Comparison of ENCODE assay signal across 1 cellular context in the genomic region with DNA sequence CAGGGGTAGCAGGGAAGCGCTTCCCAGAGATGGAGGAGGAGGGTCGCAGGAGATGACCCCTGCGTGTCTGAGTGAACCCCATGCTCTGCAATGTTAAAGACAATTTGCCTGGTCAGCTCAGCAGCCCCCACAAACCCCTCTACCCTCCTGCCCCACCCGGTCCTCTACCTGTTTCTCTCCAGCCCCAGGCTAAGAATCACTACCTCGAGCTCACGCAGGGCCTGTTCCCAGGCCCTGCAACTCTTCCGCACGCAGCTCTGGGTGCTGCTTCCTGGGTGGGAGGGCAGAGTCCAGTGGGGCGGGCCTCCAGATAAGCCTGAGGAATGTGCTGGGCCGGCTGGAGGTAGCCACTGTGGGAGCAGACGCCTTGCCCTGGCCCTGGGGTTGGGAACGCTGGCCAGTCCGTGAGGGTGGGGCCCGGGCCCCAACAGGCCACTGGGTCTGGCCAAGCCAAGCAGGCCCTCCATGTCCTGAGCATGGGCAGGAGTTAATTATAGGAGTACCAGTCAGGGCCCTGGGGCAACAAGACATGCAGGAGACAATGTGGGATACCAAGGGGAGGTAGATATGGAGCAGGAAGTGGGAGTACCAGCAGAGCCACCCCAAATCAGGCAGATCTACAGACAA.
A peak's percentile ranks its signal among the peaks of the same experiment; 100 is the strongest.
TF ChIP-seq lines count a peak whose summit lies in the region.

No MANE protein-coding gene starts in this region.

TF ChIP-seq in HepG2, 621 proteins besides CTCF, POLR2A, EP300 and RAD21 (continued from another document and continues in another):
- TF ChIP-seq, protein P1, sequence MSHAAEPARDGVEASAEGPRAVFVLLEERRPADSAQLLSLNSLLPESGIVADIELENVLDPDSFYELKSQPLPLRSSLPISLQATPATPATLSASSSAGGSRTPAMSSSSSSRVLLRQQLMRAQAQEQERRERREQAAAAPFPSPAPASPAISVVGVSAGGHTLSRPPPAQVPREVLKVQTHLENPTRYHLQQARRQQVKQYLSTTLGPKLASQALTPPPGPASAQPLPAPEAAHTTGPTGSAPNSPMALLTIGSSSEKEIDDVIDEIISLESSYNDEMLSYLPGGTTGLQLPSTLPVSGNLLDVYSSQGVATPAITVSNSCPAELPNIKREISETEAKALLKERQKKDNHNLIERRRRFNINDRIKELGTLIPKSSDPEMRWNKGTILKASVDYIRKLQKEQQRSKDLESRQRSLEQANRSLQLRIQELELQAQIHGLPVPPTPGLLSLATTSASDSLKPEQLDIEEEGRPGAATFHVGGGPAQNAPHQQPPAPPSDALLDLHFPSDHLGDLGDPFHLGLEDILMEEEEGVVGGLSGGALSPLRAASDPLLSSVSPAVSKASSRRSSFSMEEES (CRISPR knock-in tag; IDR thresholded peaks at IDR 0.05), result no peak
- TF ChIP-seq CENPX (CRISPR knock-in tag; IDR thresholded peaks at IDR 0.05) (no peak), ZFP36 (IDR thresholded peaks at IDR 0.05; ENCODE audit: borderline replicate concordance, low read depth, low read length, partially characterized antibody) (no peak), ZNF678 (CRISPR knock-in tag; IDR thresholded peaks at IDR 0.05) (no peak), KLF12 (CRISPR knock-in tag; IDR thresholded peaks at IDR 0.05; ENCODE audit: borderline replicate concordance) (0 out of 2 replicates have a peak, but pooled peaks have one; percentile 20), ZNF550 (CRISPR knock-in tag; IDR thresholded peaks at IDR 0.05; ENCODE audit: borderline replicate concordance) (peak; percentile 38; the same call in 1 of the 2 replicates), KAT7 (CRISPR knock-in tag; IDR thresholded peaks at IDR 0.05; ENCODE audit: borderline replicate concordance) (no peak), POLR2G (IDR thresholded peaks at IDR 0.05; ENCODE audit: low read depth, low read length) (peak; percentile 86), MNT (IDR thresholded peaks at IDR 0.05) (no peak), SAFB2 (CRISPR knock-in tag; IDR thresholded peaks at IDR 0.05; ENCODE audit: borderline replicate concordance, low read depth) (peak; percentile 29; the same call in 1 of the 2 replicates), ZNF383 (CRISPR knock-in tag; IDR thresholded peaks at IDR 0.05; ENCODE audit: borderline replicate concordance) (no peak), HOMEZ (CRISPR knock-in tag; IDR thresholded peaks at IDR 0.05; ENCODE audit: low read depth) (no peak), SUZ12 (IDR thresholded peaks at IDR 0.05; ENCODE audit: low read depth, low read length) (no peak), NAIF1 (CRISPR knock-in tag; IDR thresholded peaks at IDR 0.05; ENCODE audit: borderline replicate concordance) (no peak), KLF13 (CRISPR knock-in tag; IDR thresholded peaks at IDR 0.05) (peak; percentile 87; the same call in 1 of the 2 replicates), ADNP (CRISPR knock-in tag; IDR thresholded peaks at IDR 0.05) (no peak), ZNF850 (CRISPR knock-in tag; conservative IDR thresholded peaks at IDR 0.05) (no peak), POLR2AphosphoS5 (IDR thresholded peaks at IDR 0.05; ENCODE audit: low read depth, low read length) (peak; percentile 74), KLF16 (CRISPR knock-in tag; IDR thresholded peaks at IDR 0.05) (peak in 1 of 2 experiments; percentile 53; a peak in 1 of 4 replicates), ZNF776 (CRISPR knock-in tag; IDR thresholded peaks at IDR 0.05) (peak; percentile 63), ZNF274 (CRISPR knock-in tag; IDR thresholded peaks at IDR 0.05) (0 out of 2 replicates have a peak, but pooled peaks have one; percentile 15), ZNF251 (CRISPR knock-in tag; IDR thresholded peaks at IDR 0.05) (no peak), SPEN (CRISPR knock-in tag; IDR thresholded peaks at IDR 0.05; ENCODE audit: low read depth) (peak; percentile 81), NR2F1 (CRISPR knock-in tag; IDR thresholded peaks at IDR 0.05) (no peak), ATF2 (CRISPR knock-in tag; IDR thresholded peaks at IDR 0.05) (peak; percentile 61), ZBTB38 (CRISPR knock-in tag; IDR thresholded peaks at IDR 0.05) (no peak), TCF12 (IDR thresholded peaks at IDR 0.05) (no peak), TCF12 (CRISPR knock-in tag; IDR thresholded peaks at IDR 0.05) (0 out of 2 replicates have a peak, but pooled peaks have one; percentile 79), MAFG (CRISPR knock-in tag; IDR thresholded peaks at IDR 0.05) (no peak), NPAS2 (CRISPR knock-in tag; IDR thresholded peaks at IDR 0.05; ENCODE audit: borderline replicate concordance) (no peak), BRCA1 (CRISPR knock-in tag; IDR thresholded peaks at IDR 0.05) (peak; percentile 41; the same call in 1 of the 2 replicates), SRY (CRISPR knock-in tag; IDR thresholded peaks at IDR 0.05) (peak; percentile 69; the same call in 1 of the 2 replicates), PHF20 (CRISPR knock-in tag; IDR thresholded peaks at IDR 0.05) (peak; percentile 73)
- TF ChIP-seq, protein P2, sequence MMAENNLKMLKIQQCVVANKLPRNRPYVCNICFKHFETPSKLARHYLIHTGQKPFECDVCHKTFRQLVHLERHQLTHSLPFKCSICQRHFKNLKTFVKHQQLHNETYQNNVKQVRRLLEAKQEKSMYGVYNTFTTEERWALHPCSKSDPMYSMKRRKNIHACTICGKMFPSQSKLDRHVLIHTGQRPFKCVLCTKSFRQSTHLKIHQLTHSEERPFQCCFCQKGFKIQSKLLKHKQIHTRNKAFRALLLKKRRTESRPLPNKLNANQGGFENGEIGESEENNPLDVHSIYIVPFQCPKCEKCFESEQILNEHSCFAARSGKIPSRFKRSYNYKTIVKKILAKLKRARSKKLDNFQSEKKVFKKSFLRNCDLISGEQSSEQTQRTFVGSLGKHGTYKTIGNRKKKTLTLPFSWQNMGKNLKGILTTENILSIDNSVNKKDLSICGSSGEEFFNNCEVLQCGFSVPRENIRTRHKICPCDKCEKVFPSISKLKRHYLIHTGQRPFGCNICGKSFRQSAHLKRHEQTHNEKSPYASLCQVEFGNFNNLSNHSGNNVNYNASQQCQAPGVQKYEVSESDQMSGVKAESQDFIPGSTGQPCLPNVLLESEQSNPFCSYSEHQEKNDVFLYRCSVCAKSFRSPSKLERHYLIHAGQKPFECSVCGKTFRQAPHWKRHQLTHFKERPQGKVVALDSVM (CRISPR knock-in tag; IDR thresholded peaks at IDR 0.05), result 0 out of 2 replicates have a peak, but pooled peaks have one; percentile 48
- TF ChIP-seq, protein P3, sequence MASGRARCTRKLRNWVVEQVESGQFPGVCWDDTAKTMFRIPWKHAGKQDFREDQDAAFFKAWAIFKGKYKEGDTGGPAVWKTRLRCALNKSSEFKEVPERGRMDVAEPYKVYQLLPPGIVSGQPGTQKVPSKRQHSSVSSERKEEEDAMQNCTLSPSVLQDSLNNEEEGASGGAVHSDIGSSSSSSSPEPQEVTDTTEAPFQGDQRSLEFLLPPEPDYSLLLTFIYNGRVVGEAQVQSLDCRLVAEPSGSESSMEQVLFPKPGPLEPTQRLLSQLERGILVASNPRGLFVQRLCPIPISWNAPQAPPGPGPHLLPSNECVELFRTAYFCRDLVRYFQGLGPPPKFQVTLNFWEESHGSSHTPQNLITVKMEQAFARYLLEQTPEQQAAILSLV (CRISPR knock-in tag; IDR thresholded peaks at IDR 0.05; ENCODE audit: borderline replicate concordance), result peak; percentile 82; the same call in 1 of the 2 replicates
- TF ChIP-seq, protein P4, sequence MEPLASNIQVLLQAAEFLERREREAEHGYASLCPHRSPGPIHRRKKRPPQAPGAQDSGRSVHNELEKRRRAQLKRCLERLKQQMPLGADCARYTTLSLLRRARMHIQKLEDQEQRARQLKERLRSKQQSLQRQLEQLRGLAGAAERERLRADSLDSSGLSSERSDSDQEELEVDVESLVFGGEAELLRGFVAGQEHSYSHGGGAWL (CRISPR knock-in tag; IDR thresholded peaks at IDR 0.05), result no peak
- TF ChIP-seq, protein P5, sequence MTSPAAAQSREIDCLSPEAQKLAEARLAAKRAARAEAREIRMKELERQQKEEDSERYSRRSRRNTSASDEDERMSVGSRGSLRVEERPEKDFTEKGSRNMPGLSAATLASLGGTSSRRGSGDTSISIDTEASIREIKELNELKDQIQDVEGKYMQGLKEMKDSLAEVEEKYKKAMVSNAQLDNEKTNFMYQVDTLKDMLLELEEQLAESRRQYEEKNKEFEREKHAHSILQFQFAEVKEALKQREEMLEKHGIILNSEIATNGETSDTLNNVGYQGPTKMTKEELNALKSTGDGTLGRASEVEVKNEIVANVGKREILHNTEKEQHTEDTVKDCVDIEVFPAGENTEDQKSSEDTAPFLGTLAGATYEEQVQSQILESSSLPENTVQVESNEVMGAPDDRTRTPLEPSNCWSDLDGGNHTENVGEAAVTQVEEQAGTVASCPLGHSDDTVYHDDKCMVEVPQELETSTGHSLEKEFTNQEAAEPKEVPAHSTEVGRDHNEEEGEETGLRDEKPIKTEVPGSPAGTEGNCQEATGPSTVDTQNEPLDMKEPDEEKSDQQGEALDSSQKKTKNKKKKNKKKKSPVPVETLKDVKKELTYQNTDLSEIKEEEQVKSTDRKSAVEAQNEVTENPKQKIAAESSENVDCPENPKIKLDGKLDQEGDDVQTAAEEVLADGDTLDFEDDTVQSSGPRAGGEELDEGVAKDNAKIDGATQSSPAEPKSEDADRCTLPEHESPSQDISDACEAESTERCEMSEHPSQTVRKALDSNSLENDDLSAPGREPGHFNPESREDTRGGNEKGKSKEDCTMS (CRISPR knock-in tag; conservative IDR thresholded peaks at IDR 0.05), result no peak
- TF ChIP-seq, protein P6, sequence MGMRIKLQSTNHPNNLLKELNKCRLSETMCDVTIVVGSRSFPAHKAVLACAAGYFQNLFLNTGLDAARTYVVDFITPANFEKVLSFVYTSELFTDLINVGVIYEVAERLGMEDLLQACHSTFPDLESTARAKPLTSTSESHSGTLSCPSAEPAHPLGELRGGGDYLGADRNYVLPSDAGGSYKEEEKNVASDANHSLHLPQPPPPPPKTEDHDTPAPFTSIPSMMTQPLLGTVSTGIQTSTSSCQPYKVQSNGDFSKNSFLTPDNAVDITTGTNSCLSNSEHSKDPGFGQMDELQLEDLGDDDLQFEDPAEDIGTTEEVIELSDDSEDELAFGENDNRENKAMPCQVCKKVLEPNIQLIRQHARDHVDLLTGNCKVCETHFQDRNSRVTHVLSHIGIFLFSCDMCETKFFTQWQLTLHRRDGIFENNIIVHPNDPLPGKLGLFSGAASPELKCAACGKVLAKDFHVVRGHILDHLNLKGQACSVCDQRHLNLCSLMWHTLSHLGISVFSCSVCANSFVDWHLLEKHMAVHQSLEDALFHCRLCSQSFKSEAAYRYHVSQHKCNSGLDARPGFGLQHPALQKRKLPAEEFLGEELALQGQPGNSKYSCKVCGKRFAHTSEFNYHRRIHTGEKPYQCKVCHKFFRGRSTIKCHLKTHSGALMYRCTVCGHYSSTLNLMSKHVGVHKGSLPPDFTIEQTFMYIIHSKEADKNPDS (CRISPR knock-in tag; IDR thresholded peaks at IDR 0.05), result no peak
- TF ChIP-seq, protein P7, sequence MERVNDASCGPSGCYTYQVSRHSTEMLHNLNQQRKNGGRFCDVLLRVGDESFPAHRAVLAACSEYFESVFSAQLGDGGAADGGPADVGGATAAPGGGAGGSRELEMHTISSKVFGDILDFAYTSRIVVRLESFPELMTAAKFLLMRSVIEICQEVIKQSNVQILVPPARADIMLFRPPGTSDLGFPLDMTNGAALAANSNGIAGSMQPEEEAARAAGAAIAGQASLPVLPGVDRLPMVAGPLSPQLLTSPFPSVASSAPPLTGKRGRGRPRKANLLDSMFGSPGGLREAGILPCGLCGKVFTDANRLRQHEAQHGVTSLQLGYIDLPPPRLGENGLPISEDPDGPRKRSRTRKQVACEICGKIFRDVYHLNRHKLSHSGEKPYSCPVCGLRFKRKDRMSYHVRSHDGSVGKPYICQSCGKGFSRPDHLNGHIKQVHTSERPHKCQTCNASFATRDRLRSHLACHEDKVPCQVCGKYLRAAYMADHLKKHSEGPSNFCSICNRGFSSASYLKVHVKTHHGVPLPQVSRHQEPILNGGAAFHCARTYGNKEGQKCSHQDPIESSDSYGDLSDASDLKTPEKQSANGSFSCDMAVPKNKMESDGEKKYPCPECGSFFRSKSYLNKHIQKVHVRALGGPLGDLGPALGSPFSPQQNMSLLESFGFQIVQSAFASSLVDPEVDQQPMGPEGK (CRISPR knock-in tag; IDR thresholded peaks at IDR 0.05), result peak; percentile 98
- TF ChIP-seq, protein P8, sequence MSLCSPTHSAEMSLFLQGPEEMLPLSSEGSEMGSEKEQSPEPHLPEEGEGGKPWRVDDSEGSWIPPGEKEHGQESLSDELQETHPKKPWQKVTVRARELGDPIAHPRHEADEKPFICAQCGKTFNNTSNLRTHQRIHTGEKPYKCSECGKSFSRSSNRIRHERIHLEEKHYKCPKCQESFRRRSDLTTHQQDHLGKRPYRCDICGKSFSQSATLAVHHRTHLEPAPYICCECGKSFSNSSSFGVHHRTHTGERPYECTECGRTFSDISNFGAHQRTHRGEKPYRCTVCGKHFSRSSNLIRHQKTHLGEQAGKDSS (CRISPR knock-in tag; IDR thresholded peaks at IDR 0.05; ENCODE audit: borderline replicate concordance, low read depth), result no peak; the same call in 1 of the 2 replicates
